Comparison of ENCODE assay signal across 15 cellular contexts in the genomic region with DNA sequence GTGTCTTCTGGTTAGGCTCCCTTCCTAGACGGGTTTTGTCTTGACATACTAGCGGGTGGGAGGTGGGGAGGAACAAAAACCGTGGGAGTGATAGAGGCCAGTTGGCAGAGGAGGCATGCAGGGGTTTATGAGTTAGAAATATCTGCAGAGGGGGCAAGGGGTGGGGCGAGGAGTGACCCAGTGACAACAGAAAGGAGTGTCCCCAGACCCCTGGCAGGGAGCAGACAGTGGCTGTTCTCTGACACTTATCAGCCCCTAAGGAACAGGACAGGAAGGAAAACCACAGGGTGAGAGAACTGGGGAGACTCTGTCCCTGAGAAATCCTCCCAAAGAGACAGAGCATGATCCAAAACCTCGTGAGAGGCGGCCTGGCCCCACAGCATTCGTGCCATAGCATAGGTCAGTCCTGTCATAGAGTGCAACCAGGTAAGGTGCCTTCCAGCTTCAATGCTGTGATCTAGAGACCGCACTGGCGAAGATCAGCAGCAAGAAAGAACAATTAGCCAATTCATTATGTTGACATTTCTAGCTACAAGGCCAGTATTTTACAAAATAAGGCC.
DNase-seq lines count a peak whose midpoint lies in the region; ATAC-seq and TF ChIP-seq lines count a peak whose summit lies in the region.
"Had no signal": no experiment of that assay in that cellular context is flagged by ENCODE, and none has a peak within 500 bp of the region (broad histone marks: within the 10 kb centered on the region; RNA-seq: fewer than 3 reads in every experiment).

No MANE protein-coding gene starts in this region.

- TF ChIP-seq CTCF in left ventricle myocardium inferior (IDR thresholded peaks at IDR 0.05; ENCODE audit: borderline replicate concordance) (no peak), prostate gland (IDR thresholded peaks at IDR 0.05) (no peak), uterus (IDR thresholded peaks at IDR 0.05) (no peak)

- DNase-seq in Right ventricle myocardium inferior (ENCODE audit: missing footprints) (no peak), cardiac septum (ENCODE audit: low spot score) (no peak), left ventricle myocardium inferior (peak; percentile 35), prostate gland (ENCODE audit: low spot score) (no peak), uterus (peak; percentile 44 to 63), superior temporal gyrus (ENCODE audit: extremely low spot score) (no peak), NCI-H1417 (lab: John Stamatoyannopoulos, UW) (no peak), NCI-H1105 (lab: John Stamatoyannopoulos, UW) (no peak)
- DNase-seq: activated CD4-positive, alpha-beta memory T cell treated with anti-CD3 and anti-CD28 coated beads for 36 hours; activated naive CD4-positive, alpha-beta T cell; cerebellar nuclear complex; PC-3; stimulated activated CD4-positive, alpha-beta T cell treated with anti-CD3 and anti-CD28 coated beads, Interleukin-2, amount 100 ng/mL, for 48 hours; T-helper 2 cell had no signal

- H3K27ac ChIP-seq in left ventricle myocardium inferior (replicated peaks) (peak overlapping the region; percentile 95), prostate gland (peak overlapping the region; percentile 67 to 96), uterus (peak overlapping the region; percentile 85 to 89)
- H3K27ac ChIP-seq: 22Rv1 had no signal

- 38% methylated on average over 9 of the region's 9 CpGs for whole genome bisulfite sequencing in prostate gland

- H3K27me3 ChIP-seq in left ventricle myocardium inferior (ENCODE audit: low read depth): no peaks in the 10 kb centered on the region
- no peaks in the 10 kb centered on the region for H3K27me3 ChIP-seq in prostate gland (replicated peaks; ENCODE audit: insufficient read depth)
- H3K27me3 ChIP-seq in uterus: no peaks in the 10 kb centered on the region

- ATAC-seq in Right ventricle myocardium inferior: peak; percentile 35
- ATAC-seq: PC-3 had no signal

- H3K4me1 ChIP-seq in left ventricle myocardium inferior: peaks cover 75% of the 10 kb centered on the region
- H3K4me1 ChIP-seq in prostate gland (replicated peaks): peaks cover 24% of the 10 kb centered on the region
- H3K4me1 ChIP-seq in uterus: peaks cover 13 to 16% of the 10 kb centered on the region in 2 donors

- intact Hi-C loops in Right ventricle myocardium inferior (cut with DNase I) (no loop called here), cardiac septum (cut with DNase I) (no loop called here), left ventricle myocardium inferior (cut with micrococcal nuclease) (no loop called here), prostate gland (cut with DNase I) (loop anchor here (2.0 to 5.0 kb wide), 2 partner anchors 34 to 74 kb away; no protein-coding TSS in a partner anchor), uterus (cut with DNase I; ENCODE audit: low total_unique reads) (no loop called here)

- TF ChIP-seq POLR2A in prostate gland (IDR thresholded peaks at IDR 0.05): no peak
- TF ChIP-seq POLR2A in uterus (IDR thresholded peaks at IDR 0.05): no peak

- H3K4me3 ChIP-seq in left ventricle myocardium inferior: no peak overlapping the region
- H3K4me3 ChIP-seq in prostate gland: no peak overlapping the region
- H3K4me3 ChIP-seq in uterus: no peak overlapping the region

- H3K36me3 ChIP-seq in left ventricle myocardium inferior: no peaks in the 10 kb centered on the region
- no peaks in the 10 kb centered on the region for H3K36me3 ChIP-seq in prostate gland
- no peaks in the 10 kb centered on the region for H3K36me3 ChIP-seq in uterus

- no peaks in the 10 kb centered on the region for H3K9me3 ChIP-seq in left ventricle myocardium inferior (replicated peaks)
- H3K9me3 ChIP-seq in prostate gland: no peaks in the 10 kb centered on the region
- no peaks in the 10 kb centered on the region for H3K9me3 ChIP-seq in uterus

Comparison
In these comparisons a context has a peak if more than half of its experiments do, and no peak if none do; other contexts are left out.
1. DNase-seq: peak in left ventricle myocardium inferior (single experiment) and uterus (2 of 2); none in Right ventricle myocardium inferior (single experiment), cardiac septum (single experiment), prostate gland (single experiment), superior temporal gyrus (single experiment), NCI-H1417 (0 of 3) and NCI-H1105 (single experiment).
2. Peak in every context shown above with its lines, with median percentiles within 50 percentile points of each other: H3K27ac ChIP-seq.